ENCODE assay signal across 8 cellular contexts in genomic region chr12:102740157-102741032, GRCh38.
DNase-seq lines count a peak whose midpoint lies in the region; ATAC-seq and TF ChIP-seq lines count a peak whose summit lies in the region.

No MANE protein-coding gene starts in this region.

- H3K9me3 Mint-ChIP-seq in stimulated activated memory B cell treated with anti-CD40 and anti-IgM and Interleukin-4, amounts not matched to agents 10 μg/mL and 1 μg/mL and 100 μg/mL, for 72 hours = peaks cover 2% of the 10 kb centered on the region
- H3K9me3 Mint-ChIP-seq in nephron progenitor cell = peaks cover 8% of the 10 kb centered on the region

- no peaks in the 10 kb centered on the region for H3K27me3 Mint-ChIP-seq in stimulated activated memory B cell treated with anti-CD40 and anti-IgM and Interleukin-4, amounts not matched to agents 10 μg/mL and 1 μg/mL and 100 μg/mL, for 72 hours
- no peaks in the 10 kb centered on the region for H3K27me3 Mint-ChIP-seq in nephron progenitor cell (ENCODE audit: low read depth, poor library complexity)

- peaks cover 4% of the 10 kb centered on the region for H3K4me1 Mint-ChIP-seq in stimulated activated memory B cell treated with anti-CD40 and anti-IgM and Interleukin-4, amounts not matched to agents 10 μg/mL and 1 μg/mL and 100 μg/mL, for 72 hours
- H3K4me1 Mint-ChIP-seq in nephron progenitor cell = no peaks in the 10 kb centered on the region

- no peak overlapping the region for H3K4me3 ChIP-seq in cardiac fibroblast (replicated peaks in 1 of 2; ENCODE audit: low read depth in 2 of 2, low read length in 2 of 2)

- H3K4me3 Mint-ChIP-seq in stimulated activated memory B cell treated with anti-CD40 and anti-IgM and Interleukin-4, amounts not matched to agents 10 μg/mL and 1 μg/mL and 100 μg/mL, for 72 hours = no peak overlapping the region
- no peak overlapping the region for H3K4me3 Mint-ChIP-seq in nephron progenitor cell

- TF ChIP-seq CTCF in cardiac fibroblast (IDR thresholded peaks at IDR 0.05; ENCODE audit: low read depth, low read length) = no peak
- TF ChIP-seq CTCF in nephron progenitor cell (IDR thresholded peaks at IDR 0.05) = no peak

- H3K27ac Mint-ChIP-seq in stimulated activated memory B cell treated with anti-CD40 and anti-IgM and Interleukin-4, amounts not matched to agents 10 μg/mL and 1 μg/mL and 100 μg/mL, for 72 hours = no peak overlapping the region
- no peak overlapping the region for H3K27ac Mint-ChIP-seq in nephron progenitor cell

- peak; percentile 61 for DNase-seq in DMS 273 (lab: John Stamatoyannopoulos, UW; ENCODE audit: unreplicated experiment)
- DNase-seq in DMS 273 treated with DMSO at 0.1 percent for 48 hours (lab: John Stamatoyannopoulos, UW) = no peak
- DNase-seq in NCI-H2081 treated with DMSO at 0.1 percent for 48 hours (lab: John Stamatoyannopoulos, UW) = peak; percentile 5
- peak; percentile 39 to 41 for DNase-seq in cardiac fibroblast (ENCODE audit: low read depth in 2 of 2)
- peak; percentile 21 for DNase-seq in renal cortical epithelial cell (ENCODE audit: low read depth)
- no peak for DNase-seq in NK-92 treated with Interleukin-12 subunit alpha and Interleukin-12 subunit beta, amount 100 ng/mL, for 24 hours (lab: John Stamatoyannopoulos, UW)
- DNase-seq in nephron progenitor cell = no peak

- no peak for ATAC-seq in stimulated activated memory B cell treated with anti-CD40 and anti-IgM and Interleukin-4, amounts not matched to agents 10 μg/mL and 1 μg/mL and 100 μg/mL, for 72 hours

- no peaks in the 10 kb centered on the region for H3K36me3 Mint-ChIP-seq in stimulated activated memory B cell treated with anti-CD40 and anti-IgM and Interleukin-4, amounts not matched to agents 10 μg/mL and 1 μg/mL and 100 μg/mL, for 72 hours
- H3K36me3 Mint-ChIP-seq in nephron progenitor cell (ENCODE audit: low read depth) = no peaks in the 10 kb centered on the region

Comparison
In these comparisons a context has a peak if more than half of its experiments do, and no peak if none do; other contexts are left out.
1. DNase-seq: peak in DMS 273 (single experiment), NCI-H2081 treated with DMSO at 0.1 percent for 48 hours (single experiment), cardiac fibroblast (2 of 2) and renal cortical epithelial cell (single experiment); none in DMS 273 treated with DMSO at 0.1 percent for 48 hours (single experiment), NK-92 treated with Interleukin-12 subunit alpha and Interleukin-12 subunit beta, amount 100 ng/mL, for 24 hours (single experiment) and nephron progenitor cell (single experiment).